8 cellular contexts compared by ENCODE assay signal in genomic region chr2:102618452-102619413, GRCh38. TPM values are rescaled to one million over a fixed set of nuclear protein-coding genes. Genes with fewer than 3 reads are reported as not detected.
A peak's percentile ranks its signal among the peaks of the same experiment; 100 is the strongest.
DNase-seq lines count a peak whose midpoint lies in the region; ATAC-seq and TF ChIP-seq lines count a peak whose summit lies in the region.

No MANE protein-coding gene starts in this region.

- WGBS in mammary epithelial cell (ENCODE audit: low coverage, missing lambda C conversion rate), result 39% methylated on average over 18 of the region's 59 CpGs

- H3K36me3 ChIP-seq in Caco-2 (ENCODE audit: control insufficient read depth, insufficient read depth, low read length), result no peaks in the 10 kb centered on the region
- no peaks in the 10 kb centered on the region for H3K36me3 ChIP-seq in mammary epithelial cell (ENCODE audit: insufficient read depth, low read length)
- no peaks in the 10 kb centered on the region for H3K36me3 ChIP-seq in lower lobe of right lung

- ATAC-seq in lower lobe of right lung, result peak; percentile 61 to 76
- peak; percentile 17 to 24 for ATAC-seq in stimulated activated naive B cell treated with anti-CD40 and anti-IgM and Interleukin-4, amounts not matched to agents 10 μg/mL and 1 μg/mL and 100 μg/mL, for 72 hours (replicated peaks)
- ATAC-seq in HG03039 (IDR thresholded peaks at IDR 0.05; ENCODE audit: unreplicated experiment), result no peak
- ATAC-seq in GM21367 (IDR thresholded peaks at IDR 0.05; ENCODE audit: unreplicated experiment), result no peak

- in situ Hi-C loops in mammary epithelial cell (cut with MboI; ENCODE audit: low sequenced_read_pairs in 2 of 2), result no loop called here

- CTCF ChIA-PET in Caco-2 (lab: Charles Lee) (interaction anchor here (0.6 to 3.7 kb wide), 2 partner anchors 33 kb away, joined by 4 to 105 read pairs; no protein-coding TSS in a partner anchor), mammary epithelial cell (lab: Charles Lee; ENCODE audit: low non-redundant PET) (no interaction called here)

- no peaks in the 10 kb centered on the region for H4K20me1 ChIP-seq in mammary epithelial cell (ENCODE audit: insufficient read depth, low read length)

- no peaks in the 10 kb centered on the region for H3K27me3 Mint-ChIP-seq in Caco-2 (ENCODE audit: insufficient read depth, unreplicated experiment)
- peaks cover 38 to 51% of the 10 kb centered on the region in 2 donors for H3K27me3 Mint-ChIP-seq in stimulated activated naive B cell treated with anti-CD40 and anti-IgM and Interleukin-4, amounts not matched to agents 10 μg/mL and 1 μg/mL and 100 μg/mL, for 72 hours

- POLR2A ChIA-PET in Caco-2 (lab: Charles Lee), result interaction anchor here (1.0 kb wide), 1 partner anchor 33 kb away, joined by 6 read pairs; no protein-coding TSS in a partner anchor

- no peaks in the 10 kb centered on the region for H3K27me3 ChIP-seq in Caco-2 (replicated peaks; ENCODE audit: control insufficient read depth, insufficient read depth, low read length)
- H3K27me3 ChIP-seq in mammary epithelial cell (ENCODE audit: insufficient read depth, low read length), result peaks cover 2% of the 10 kb centered on the region
- H3K27me3 ChIP-seq in lower lobe of right lung (ENCODE audit: low read depth), result peaks cover 56% of the 10 kb centered on the region

- H2AFZ ChIP-seq in mammary epithelial cell (ENCODE audit: low read depth, low read length), result peak overlapping the region; percentile 87

- peak overlapping the region; percentile 89 for H3K4me3 Mint-ChIP-seq in Caco-2 (ENCODE audit: unreplicated experiment)
- H3K4me3 Mint-ChIP-seq in stimulated activated naive B cell treated with anti-CD40 and anti-IgM and Interleukin-4, amounts not matched to agents 10 μg/mL and 1 μg/mL and 100 μg/mL, for 72 hours, result peak overlapping the region; percentile 76 to 77

- H3K27ac Mint-ChIP-seq in Caco-2 (ENCODE audit: unreplicated experiment), result peak overlapping the region; percentile 61
- no peak overlapping the region for H3K27ac Mint-ChIP-seq in stimulated activated naive B cell treated with anti-CD40 and anti-IgM and Interleukin-4, amounts not matched to agents 10 μg/mL and 1 μg/mL and 100 μg/mL, for 72 hours

- TF ChIP-seq CTCF in Caco-2 (IDR thresholded peaks at IDR 0.05; ENCODE audit: insufficient read depth in 1 of 2, low read depth in 1 of 2, low read length in 1 of 2, severe bottlenecking in 1 of 2, unreplicated experiment in 1 of 2) (no peak), mammary epithelial cell (conservative IDR thresholded peaks at IDR 0.05 in 1 of 2, IDR thresholded peaks at IDR 0.05 in 1 of 2; ENCODE audit: extremely low read depth in 1 of 2, insufficient read depth in 1 of 2, low read depth in 1 of 2, low read length in 2 of 2) (no peak), lower lobe of right lung (IDR thresholded peaks at IDR 0.05) (no peak)

- no peaks in the 10 kb centered on the region for H3K9me3 Mint-ChIP-seq in Caco-2 (ENCODE audit: unreplicated experiment)
- no peaks in the 10 kb centered on the region for H3K9me3 Mint-ChIP-seq in stimulated activated naive B cell treated with anti-CD40 and anti-IgM and Interleukin-4, amounts not matched to agents 10 μg/mL and 1 μg/mL and 100 μg/mL, for 72 hours

- H3K4me1 ChIP-seq in Caco-2 (peaks cover 26% of the 10 kb centered on the region), mammary epithelial cell (ENCODE audit: insufficient read depth, low read length) (peaks cover 15% of the 10 kb centered on the region), lower lobe of right lung (peaks cover 9% of the 10 kb centered on the region)

- DNase-seq in Caco-2 (peak; percentile 80 to 81), M059J (ENCODE audit: low read depth) (peak; percentile 7), mammary epithelial cell (peak; percentile 39), lower lobe of right lung (peak; percentile 60), NCI-H1694 treated with DMSO at 0.1 percent for 48 hours (lab: John Stamatoyannopoulos, UW) (no peak)
- DNase-seq in stimulated activated naive B cell treated with anti-CD40 and anti-IgM and Interleukin-4, amounts not matched to agents 10 μg/mL and 1 μg/mL and 100 μg/mL, for 72 hours, result peak; percentile 1

- H3K4me2 ChIP-seq in mammary epithelial cell (ENCODE audit: insufficient read depth, low read depth, low read length), result peak overlapping the region; percentile 94

- H3K27ac ChIP-seq in mammary epithelial cell (ENCODE audit: insufficient read depth, low read depth, low read length) (no peak overlapping the region), lower lobe of right lung (no peak overlapping the region)

- H3K4me1 Mint-ChIP-seq in Caco-2 (ENCODE audit: low read depth, unreplicated experiment), result peaks cover 17% of the 10 kb centered on the region
- H3K4me1 Mint-ChIP-seq in stimulated activated naive B cell treated with anti-CD40 and anti-IgM and Interleukin-4, amounts not matched to agents 10 μg/mL and 1 μg/mL and 100 μg/mL, for 72 hours, result peaks cover 8 to 15% of the 10 kb centered on the region in 2 donors

- H3K9ac ChIP-seq in mammary epithelial cell (ENCODE audit: insufficient read depth, low read length), result peak overlapping the region; percentile 7

- H3K4me3 ChIP-seq in Caco-2 (ENCODE audit: low read depth, low read length), result peak overlapping the region; percentile 55
- peak overlapping the region; percentile 38 to 60 (median 54) for H3K4me3 ChIP-seq in mammary epithelial cell (replicated peaks in 1 of 3; ENCODE audit: insufficient read depth in 1 of 3, low read depth in 2 of 3, low read length in 3 of 3)
- H3K4me3 ChIP-seq in lower lobe of right lung, result peak overlapping the region; percentile 52

- intact Hi-C loops in Caco-2 (cut with micrococcal nuclease; ENCODE audit: unreplicated experiment) (loop anchor here (1.0 to 2.0 kb wide), 2 partner anchors 14 to 85 kb away; no protein-coding TSS in a partner anchor), mammary epithelial cell (cut with micrococcal nuclease) (loop anchor here (10.0 kb wide), 1 partner anchor 364 kb away; no protein-coding TSS in a partner anchor), lower lobe of right lung (cut with DNase I) (no loop called here)

- dilution Hi-C loops in mammary epithelial cell (cut with HindIII; ENCODE audit: low sequenced_read_pairs), result no loop called here

- H3K79me2 ChIP-seq in mammary epithelial cell (ENCODE audit: insufficient read depth, low read length), result no peaks in the 10 kb centered on the region

- H3K36me3 Mint-ChIP-seq in Caco-2 (ENCODE audit: insufficient read depth, unreplicated experiment), result no peaks in the 10 kb centered on the region
- H3K36me3 Mint-ChIP-seq in stimulated activated naive B cell treated with anti-CD40 and anti-IgM and Interleukin-4, amounts not matched to agents 10 μg/mL and 1 μg/mL and 100 μg/mL, for 72 hours, result no peaks in the 10 kb centered on the region

- TSS peak; percentile 66 for BruUV-seq in Caco-2 (replicated peaks; lab: Mats Ljungman, UMichigan)
- BruUV-seq in mammary epithelial cell (replicated peaks; lab: Mats Ljungman, UMichigan), result no TSS peak

- H3K9me3 ChIP-seq in Caco-2 (no peaks in the 10 kb centered on the region), mammary epithelial cell (replicated peaks; ENCODE audit: insufficient read depth, low read length) (no peaks in the 10 kb centered on the region), lower lobe of right lung (no peaks in the 10 kb centered on the region)

RNA-seq across cellular contexts. Expression of gene SLC9A2, which starts 0.6 kb away (rescaled TPM):
- total RNA-seq in Caco-2 (2022) (10.5 and 14.4 TPM in 2 replicates), mammary epithelial cell (under 1 TPM; 0.33 to 0.52 TPM), lower lobe of right lung (0.35 TPM)
- 0.05 TPM in 1 of 2 replicates, not detected in the other for total RNA-seq in M059J (2014; rRNA removed; shearing (Covaris generic))
- polyA plus RNA-seq in mammary epithelial cell, result 0.44 TPM
- 0.62 TPM for polyA minus RNA-seq in mammary epithelial cell

Comparison
In these comparisons a context has a peak if more than half of its experiments do, and no peak if none do; other contexts are left out.
1. ATAC-seq: peak in lower lobe of right lung (2 of 2) and stimulated activated naive B cell treated with anti-CD40 and anti-IgM and Interleukin-4, amounts not matched to agents 10 μg/mL and 1 μg/mL and 100 μg/mL, for 72 hours (2 of 2); none in HG03039 (single experiment) and GM21367 (single experiment).
2. Peak in every context shown above with its lines, with median percentiles within 50 percentile points of each other: H3K4me3 ChIP-seq.